23 cellular contexts compared by ENCODE assay signal in the genomic region with DNA sequence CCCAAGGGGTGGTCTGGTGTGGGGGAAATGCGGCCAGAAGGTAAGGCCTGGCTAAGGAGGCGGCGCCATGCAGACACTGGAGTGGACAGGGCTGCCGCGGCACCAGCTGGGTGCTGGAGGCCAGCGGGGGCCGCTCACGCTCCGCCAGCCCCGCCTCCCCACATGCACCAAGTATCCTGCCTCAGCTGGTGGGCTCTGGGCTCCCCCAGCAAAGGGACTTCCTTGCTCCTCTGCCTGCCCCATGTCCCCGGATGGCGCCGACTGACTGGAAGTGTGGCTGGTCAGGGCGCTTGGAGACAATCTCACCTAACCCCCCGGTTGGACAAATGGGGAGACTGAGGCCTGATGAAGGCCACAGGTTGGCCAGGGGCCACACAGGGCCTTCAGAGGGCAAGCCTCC. TPM values are rescaled to one million over a fixed set of nuclear protein-coding genes. Genes with fewer than 3 reads are reported as not detected.
DNase-seq lines count a peak whose midpoint lies in the region; ATAC-seq and TF ChIP-seq lines count a peak whose summit lies in the region.
"Had no signal": no experiment of that assay in that cellular context is flagged by ENCODE, and none has a peak within 500 bp of the region (broad histone marks: within the 10 kb centered on the region; RNA-seq: fewer than 3 reads in every experiment).

No MANE protein-coding gene starts in this region.

- H3K4me3 ChIP-seq in HEK293 (ENCODE audit: low read depth, low read length) = no peak overlapping the region
- H3K4me3 ChIP-seq: BLaER1 treated with 17β-estradiol and CSF1 and Interleukin-3, amounts not matched to agents 10 nM and 100 nM; GM12878; SJSA1 had no signal

- H3K27ac ChIP-seq in HEK293 (ENCODE audit: extremely low read depth, low read depth, low read length) = no peak overlapping the region
- H3K27ac ChIP-seq: BLaER1 treated with 17β-estradiol and CSF1 and Interleukin-3, amounts not matched to agents 10 nM and 100 nM; SJSA1 had no signal

- ATAC-seq in Right ventricle myocardium superior (ENCODE audit: poor library complexity) = peak; percentile 24
- peak; percentile 24 for ATAC-seq in left lobe of liver
- ATAC-seq in HG02852 (IDR thresholded peaks at IDR 0.05; ENCODE audit: unreplicated experiment) = no peak
- ATAC-seq: GM12878, Panc1 had no signal

- H3K27me3 Mint-ChIP-seq in activated CD4-positive, alpha-beta memory T cell treated with anti-CD3 and anti-CD28 coated beads, Interleukin-2, amount 10 ng/mL, durations not matched to agents 7 days and 5 days = no peaks in the 10 kb centered on the region
- H3K27me3 Mint-ChIP-seq in activated T-helper 2 cell treated with anti-CD3 and anti-CD28 coated beads, Interferon-gamma antibody, Interleukin-2, Interleukin-4, amounts not matched to agents 10 μg/mL and 5 μg/mL and 100 μg/mL, durations not matched to agents 14 hours and 24 hours and 36 hours (ENCODE audit: low read depth) = no peaks in the 10 kb centered on the region
- H3K27me3 Mint-ChIP-seq: CD4-positive, alpha-beta memory T cell had no signal

- H3K36me3 ChIP-seq in HEK293 (ENCODE audit: control insufficient read depth in 2 of 2, insufficient read depth in 1 of 2, low read length in 2 of 2) = peaks cover 40 to 80% of the 10 kb centered on the region in 2 experiments; a peak in 2 of 3 replicates

- peaks cover 54% of the 10 kb centered on the region for H3K36me3 Mint-ChIP-seq in activated CD4-positive, alpha-beta memory T cell treated with anti-CD3 and anti-CD28 coated beads, Interleukin-2, amount 10 ng/mL, durations not matched to agents 7 days and 5 days (ENCODE audit: low read depth)
- peaks cover 56% of the 10 kb centered on the region for H3K36me3 Mint-ChIP-seq in activated T-helper 2 cell treated with anti-CD3 and anti-CD28 coated beads, Interferon-gamma antibody, Interleukin-2, Interleukin-4, amounts not matched to agents 10 μg/mL and 5 μg/mL and 100 μg/mL, durations not matched to agents 14 hours and 24 hours and 36 hours (ENCODE audit: low read depth)

- no peaks in the 10 kb centered on the region for H3K9me3 Mint-ChIP-seq in activated CD4-positive, alpha-beta memory T cell treated with anti-CD3 and anti-CD28 coated beads, Interleukin-2, amount 10 ng/mL, durations not matched to agents 7 days and 5 days
- no peaks in the 10 kb centered on the region for H3K9me3 Mint-ChIP-seq in activated T-helper 2 cell treated with anti-CD3 and anti-CD28 coated beads, Interferon-gamma antibody, Interleukin-2, Interleukin-4, amounts not matched to agents 10 μg/mL and 5 μg/mL and 100 μg/mL, durations not matched to agents 14 hours and 24 hours and 36 hours
- H3K9me3 Mint-ChIP-seq: CD4-positive, alpha-beta memory T cell; HFFc6 had no signal

- POLR2A ChIA-PET in HEK293 (lab: Yijun Ruan, JAX) = interaction anchor here (0.6 kb wide), 1 partner anchor 117 kb away, joined by 3 read pairs; no protein-coding TSS in a partner anchor
- POLR2A ChIA-PET in activated CD4-positive, alpha-beta memory T cell treated with anti-CD3 and anti-CD28 coated beads, Interleukin-2, amount 10 ng/mL, durations not matched to agents 7 days and 5 days (lab: Charles Lee) = no interaction called here

- no peak for TF ChIP-seq CTCF in HEK293 (tag by site-specific recombination; IDR thresholded peaks at IDR 0.05)

- no peak overlapping the region for H3K4me3 Mint-ChIP-seq in activated CD4-positive, alpha-beta memory T cell treated with anti-CD3 and anti-CD28 coated beads, Interleukin-2, amount 10 ng/mL, durations not matched to agents 7 days and 5 days
- H3K4me3 Mint-ChIP-seq in activated T-helper 2 cell treated with anti-CD3 and anti-CD28 coated beads, Interferon-gamma antibody, Interleukin-2, Interleukin-4, amounts not matched to agents 10 μg/mL and 5 μg/mL and 100 μg/mL, durations not matched to agents 14 hours and 24 hours and 36 hours (ENCODE audit: low read depth) = no peak overlapping the region
- H3K4me3 Mint-ChIP-seq: CD4-positive, alpha-beta memory T cell; HFFc6 had no signal

- H3K27ac Mint-ChIP-seq in activated CD4-positive, alpha-beta memory T cell treated with anti-CD3 and anti-CD28 coated beads, Interleukin-2, amount 10 ng/mL, durations not matched to agents 7 days and 5 days = no peak overlapping the region
- no peak overlapping the region for H3K27ac Mint-ChIP-seq in activated T-helper 2 cell treated with anti-CD3 and anti-CD28 coated beads, Interferon-gamma antibody, Interleukin-2, Interleukin-4, amounts not matched to agents 10 μg/mL and 5 μg/mL and 100 μg/mL, durations not matched to agents 14 hours and 24 hours and 36 hours
- H3K27ac Mint-ChIP-seq: CD4-positive, alpha-beta memory T cell had no signal

- H3K9me3 ChIP-seq in HEK293 (ENCODE audit: control insufficient read depth, insufficient read depth, low read depth, low read length) = no peaks in the 10 kb centered on the region
- H3K9me3 ChIP-seq: BLaER1 treated with 17β-estradiol and CSF1 and Interleukin-3, amounts not matched to agents 10 nM and 100 nM; SJSA1 had no signal

- CTCF ChIA-PET in HEK293 (lab: Yijun Ruan, JAX) = interaction anchor here (0.7 kb wide), 1 partner anchor 24 kb away, joined by 5 read pairs; no protein-coding TSS in a partner anchor
- CTCF ChIA-PET in activated CD4-positive, alpha-beta memory T cell treated with anti-CD3 and anti-CD28 coated beads, Interleukin-2, amount 10 ng/mL, durations not matched to agents 7 days and 5 days (lab: Charles Lee) = no interaction called here

- no peaks in the 10 kb centered on the region for H3K4me1 ChIP-seq in HEK293 (ENCODE audit: control insufficient read depth, insufficient read depth, low read length)
- H3K4me1 ChIP-seq: BLaER1 treated with 17β-estradiol and CSF1 and Interleukin-3, amounts not matched to agents 10 nM and 100 nM had no signal

- intact Hi-C loops in Right ventricle myocardium superior (cut with DNase I) = no loop called here
- intact Hi-C loops in activated T-helper 2 cell treated with anti-CD3 and anti-CD28 coated beads, Interferon-gamma antibody, Interleukin-2, Interleukin-4, amounts not matched to agents 10 μg/mL and 5 μg/mL and 100 μg/mL, durations not matched to agents 14 hours and 24 hours and 36 hours (cut with micrococcal nuclease) = no loop called here

- H3K4me1 Mint-ChIP-seq in activated CD4-positive, alpha-beta memory T cell treated with anti-CD3 and anti-CD28 coated beads, Interleukin-2, amount 10 ng/mL, durations not matched to agents 7 days and 5 days = no peaks in the 10 kb centered on the region
- no peaks in the 10 kb centered on the region for H3K4me1 Mint-ChIP-seq in activated T-helper 2 cell treated with anti-CD3 and anti-CD28 coated beads, Interferon-gamma antibody, Interleukin-2, Interleukin-4, amounts not matched to agents 10 μg/mL and 5 μg/mL and 100 μg/mL, durations not matched to agents 14 hours and 24 hours and 36 hours (ENCODE audit: low read depth)

- DNase-seq in Right ventricle myocardium superior (no peak), left lobe of liver (ENCODE audit: low spot score) (no peak)
- DNase-seq in activated CD4-positive, alpha-beta memory T cell treated with anti-CD3 and anti-CD28 coated beads, Interleukin-2, amount 10 ng/mL, durations not matched to agents 7 days and 5 days = no peak
- no peak for DNase-seq in activated T-helper 2 cell treated with anti-CD3 and anti-CD28 coated beads, Interferon-gamma antibody, Interleukin-2, Interleukin-4, amounts not matched to agents 10 μg/mL and 5 μg/mL and 100 μg/mL, durations not matched to agents 14 hours and 24 hours and 36 hours (ENCODE audit: low spot score)
- DNase-seq: 8988T; CD4-positive, alpha-beta memory T cell; DND-41; HFFc6; IMR-90; MV-4-11; NCI-H1105 treated with DMSO at 0.1 percent for 48 hours; NCI-H2029 treated with DMSO at 0.1 percent for 48 hours; NCI-H345; NCI-H524; NCI-H774; NK-92 treated with Interleukin-12 subunit alpha and Interleukin-12 subunit beta, amount 100 ng/mL, for 24 hours had no signal

TF ChIP-seq in HEK293, 187 proteins besides CTCF, POLR2A, EP300 and RAD21:
- no peak for TF ChIP-seq SETDB1 (IDR thresholded peaks at IDR 0.05; ENCODE audit: insufficient read length, low read length)
- peak; percentile 38; the same call in 1 of the 2 replicates for TF ChIP-seq GLIS2 (tag by site-specific recombination; IDR thresholded peaks at IDR 0.05)

RNA-seq across cellular contexts. Expression of a gene that starts 7.6 kb away (rescaled TPM):
- total RNA-seq in Right ventricle myocardium superior (22.6 TPM), left lobe of liver (2.5 TPM)
- total RNA-seq in activated CD4-positive, alpha-beta memory T cell treated with anti-CD3 and anti-CD28 coated beads, Interleukin-2, amount 10 ng/mL, durations not matched to agents 7 days and 5 days = under 1 TPM; 0.18 TPM
- 0.11 and 0.62 TPM in 2 replicates for total RNA-seq in activated T-helper 2 cell treated with anti-CD3 and anti-CD28 coated beads, Interferon-gamma antibody, Interleukin-2, Interleukin-4, amounts not matched to agents 10 μg/mL and 5 μg/mL and 100 μg/mL, durations not matched to agents 14 hours and 24 hours and 36 hours
- total RNA-seq: GM12878, HT1080 had no signal

RNA-seq across cellular contexts. Expression of a gene that starts 37.7 kb away (rescaled TPM):
- total RNA-seq in Right ventricle myocardium superior = 42.8 TPM
- 34.7 TPM for total RNA-seq in left lobe of liver
- 10 to 100 TPM; 98.7 to 99.7 TPM for total RNA-seq in activated CD4-positive, alpha-beta memory T cell treated with anti-CD3 and anti-CD28 coated beads, Interleukin-2, amount 10 ng/mL, durations not matched to agents 7 days and 5 days
- total RNA-seq in activated T-helper 2 cell treated with anti-CD3 and anti-CD28 coated beads, Interferon-gamma antibody, Interleukin-2, Interleukin-4, amounts not matched to agents 10 μg/mL and 5 μg/mL and 100 μg/mL, durations not matched to agents 14 hours and 24 hours and 36 hours = 189 and 192 TPM in 2 replicates

RNA-seq across cellular contexts. Expression of a gene that starts 43.2 kb away (rescaled TPM):
- 14.9 TPM for total RNA-seq in Right ventricle myocardium superior
- total RNA-seq in left lobe of liver = 12.7 TPM
- total RNA-seq in activated CD4-positive, alpha-beta memory T cell treated with anti-CD3 and anti-CD28 coated beads, Interleukin-2, amount 10 ng/mL, durations not matched to agents 7 days and 5 days = 10 to 100 TPM; 25.9 to 30.7 TPM
- total RNA-seq in activated T-helper 2 cell treated with anti-CD3 and anti-CD28 coated beads, Interferon-gamma antibody, Interleukin-2, Interleukin-4, amounts not matched to agents 10 μg/mL and 5 μg/mL and 100 μg/mL, durations not matched to agents 14 hours and 24 hours and 36 hours = 39.3 and 42.2 TPM in 2 replicates

RNA-seq across cellular contexts. Expression of a gene that starts 53.0 kb away (rescaled TPM):
- total RNA-seq in Right ventricle myocardium superior (41.3 TPM), left lobe of liver (53.8 TPM)
- total RNA-seq in activated CD4-positive, alpha-beta memory T cell treated with anti-CD3 and anti-CD28 coated beads, Interleukin-2, amount 10 ng/mL, durations not matched to agents 7 days and 5 days = 10 to 100 TPM; 41.7 to 42.1 TPM
- total RNA-seq in activated T-helper 2 cell treated with anti-CD3 and anti-CD28 coated beads, Interferon-gamma antibody, Interleukin-2, Interleukin-4, amounts not matched to agents 10 μg/mL and 5 μg/mL and 100 μg/mL, durations not matched to agents 14 hours and 24 hours and 36 hours = 64.7 and 66.0 TPM in 2 replicates
